ENCODE assay signal across 10 cellular contexts in the genomic region with DNA sequence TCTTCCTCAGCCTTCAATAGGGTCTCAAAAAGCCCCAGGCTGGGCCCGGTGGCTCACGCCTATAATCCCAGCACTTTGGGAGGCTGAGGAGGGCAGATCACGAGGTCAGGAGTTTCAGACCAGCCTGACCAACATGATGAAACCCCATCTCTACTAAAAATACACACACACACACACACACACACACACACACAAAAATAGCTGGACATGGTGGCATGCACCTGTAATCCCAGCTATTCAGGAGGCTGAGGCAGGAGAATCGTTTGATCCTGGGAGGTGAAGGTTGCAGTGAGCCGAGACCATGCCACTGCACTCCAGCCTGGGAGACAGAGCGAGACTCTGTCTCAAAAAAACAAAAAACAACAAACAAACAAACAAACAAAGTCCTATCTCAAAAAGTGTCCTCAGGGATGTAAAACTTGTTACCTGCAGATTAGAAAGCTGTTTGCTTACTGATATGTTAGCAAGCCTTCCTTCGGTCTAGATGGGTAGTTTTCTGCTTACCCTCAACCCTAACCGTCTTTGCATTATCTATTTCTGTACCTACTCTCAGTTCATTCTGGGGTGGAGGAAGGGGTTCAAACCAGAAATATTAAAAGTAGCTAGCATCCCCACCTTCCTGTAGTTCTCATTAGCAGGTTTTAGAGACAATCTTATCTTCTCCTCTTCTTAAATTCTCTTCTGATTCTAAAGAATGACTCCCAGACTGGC. TPM values are rescaled to one million over a fixed set of nuclear protein-coding genes. Genes with fewer than 3 reads are reported as not detected.
DNase-seq lines count a peak whose midpoint lies in the region; ATAC-seq and TF ChIP-seq lines count a peak whose summit lies in the region.
"Not testable (repeated sequence)": the region's sequence is repeated elsewhere in the genome, so short reads cannot be mapped to it uniquely, and the experiment has no call there.
"Had no signal": no experiment of that assay in that cellular context is flagged by ENCODE, and none has a peak within 500 bp of the region (broad histone marks: within the 10 kb centered on the region; RNA-seq: fewer than 3 reads in every experiment).

No MANE protein-coding gene starts in this region.

- not testable (repeated sequence) for H3K9me3 Mint-ChIP-seq in activated naive CD8-positive, alpha-beta T cell (ENCODE audit: low read depth); natural killer cell

- TF ChIP-seq EP300 in transverse colon (IDR thresholded peaks at IDR 0.05; ENCODE audit: low read depth), result not testable (repeated sequence)

- peaks cover 66% of the 10 kb centered on the region for H3K4me1 Mint-ChIP-seq in activated naive CD8-positive, alpha-beta T cell (ENCODE audit: low read depth)
- peaks cover 48 to 81% of the 10 kb centered on the region in 2 donors for H3K4me1 Mint-ChIP-seq in natural killer cell

- ATAC-seq in GM18907 (IDR thresholded peaks at IDR 0.05; ENCODE audit: unreplicated experiment), result peak; percentile 15
- peak; percentile 38 for ATAC-seq in GM21529 (IDR thresholded peaks at IDR 0.05; ENCODE audit: unreplicated experiment)
- ATAC-seq in HG03064 (IDR thresholded peaks at IDR 0.05; ENCODE audit: low read depth, unreplicated experiment), result peak; percentile 40
- ATAC-seq in natural killer cell, result not testable (repeated sequence)

- intact Hi-C loops in OCI-LY7 (cut with micrococcal nuclease; ENCODE audit: unreplicated experiment), result loop anchor here (1.0 to 5.0 kb wide), 3 partner anchors 10 to 452 kb away; no protein-coding TSS in a partner anchor
- intact Hi-C loops in natural killer cell (cut with micrococcal nuclease); transverse colon (cut with DNase I; ENCODE audit: low total_unique reads): not testable (repeated sequence)

- H3K9me2 ChIP-seq in OCI-LY7 (ENCODE audit: insufficient read depth, low read length), result not testable (repeated sequence)

- H3K79me2 ChIP-seq in OCI-LY7 (ENCODE audit: insufficient read depth, low read depth, low read length), result peaks cover 37% of the 10 kb centered on the region

- H3K4me3 Mint-ChIP-seq in activated naive CD8-positive, alpha-beta T cell, result not testable (repeated sequence)
- H3K4me3 Mint-ChIP-seq in natural killer cell, result peak overlapping the region; percentile 3

- 86 to 88% methylated on average over 5 to 8 of the region's 8 CpGs for WGBS in transverse colon (ENCODE audit: low coverage in 1 of 2), 2 donors

- not testable (repeated sequence) for H3K9me3 ChIP-seq in OCI-LY7 (ENCODE audit: low read length); transverse colon

- H3K27ac ChIP-seq in OCI-LY7 (ENCODE audit: low read depth, low read length, poor library complexity, severe bottlenecking), result peak overlapping the region; percentile 98
- peak overlapping the region in 3 of 4 donors; percentile 30 to 54 (median 31) for H3K27ac ChIP-seq in transverse colon

- H3K27me3 ChIP-seq in GM06990 (replicated peaks; ENCODE audit: control insufficient read depth, insufficient read depth, low read length); transverse colon: not testable (repeated sequence)

- not testable (repeated sequence) for H2AFZ ChIP-seq in OCI-LY7 (ENCODE audit: low read length)

- BruUV-seq in OCI-LY7 (replicated peaks; lab: Mats Ljungman, UMichigan), result not testable (repeated sequence)

- POLR2A ChIA-PET in OCI-LY7 (lab: Charles Lee), result interaction anchor here (0.7 to 2.9 kb wide), 8 partner anchors 7 to 465 kb away, joined by 3 to 32 read pairs (median 7); a partner anchor contains a TSS

- H3K4me2 ChIP-seq in OCI-LY7 (ENCODE audit: low read length), result peak overlapping the region; percentile 69

- H3K36me3 Mint-ChIP-seq in activated naive CD8-positive, alpha-beta T cell; natural killer cell: not testable (repeated sequence)

- not testable (repeated sequence) for H4K20me1 ChIP-seq in OCI-LY7 (ENCODE audit: insufficient read depth, low read length)

- H3K4me3 ChIP-seq in GM06990 (replicated peaks; ENCODE audit: low read depth, low read length), result peak overlapping the region; percentile 25
- H3K4me3 ChIP-seq in OCI-LY7 (ENCODE audit: low read depth, low read length, poor library complexity, severe bottlenecking), result peak overlapping the region; percentile 59
- H3K4me3 ChIP-seq in transverse colon, result not testable (repeated sequence)

- H3K27ac Mint-ChIP-seq in activated naive CD8-positive, alpha-beta T cell, result peak overlapping the region; percentile 48
- peak overlapping the region; percentile 3 to 13 for H3K27ac Mint-ChIP-seq in natural killer cell

- H3K36me3 ChIP-seq in GM06990 (ENCODE audit: control insufficient read depth, insufficient read depth, low read length); OCI-LY7 (ENCODE audit: insufficient read depth, low read length); transverse colon: not testable (repeated sequence)

- TF ChIP-seq CTCF in GM06990 (IDR thresholded peaks at IDR 0.05; ENCODE audit: insufficient read depth, low read length, poor library complexity, severe bottlenecking); OCI-LY7 (conservative IDR thresholded peaks at IDR 0.05; ENCODE audit: low read length); natural killer cell (IDR thresholded peaks at IDR 0.05); transverse colon (IDR thresholded peaks at IDR 0.05): not testable (repeated sequence)

- not testable (repeated sequence) for DNase-seq in GM06990 (ENCODE audit: extremely low read depth, insufficient read length); natural killer cell; transverse colon
- peak; percentile 79 for DNase-seq in OCI-LY7 (ENCODE audit: low spot score)

- H3K27me3 Mint-ChIP-seq in activated naive CD8-positive, alpha-beta T cell; natural killer cell (ENCODE audit: low read depth in 2 of 2): not testable (repeated sequence)

- CTCF ChIA-PET in OCI-LY7 (lab: Charles Lee; ENCODE audit: unreplicated experiment), result interaction anchor here (1.0 to 2.8 kb wide), 6 partner anchors 8 to 27 kb away, joined by 3 to 13 read pairs (median 4); no protein-coding TSS in a partner anchor

- in situ Hi-C loops in transverse colon (cut with MboI; ENCODE audit: low pct_ligation_motif_present in 1 of 4, low pct_unique_long_range_greater_than_20kb in 1 of 4, low sequenced_read_pairs in 3 of 4), result not testable (repeated sequence)

- H3K4me1 ChIP-seq in OCI-LY7 (ENCODE audit: insufficient read depth, low read length, poor library complexity, severe bottlenecking) (peaks cover 94% of the 10 kb centered on the region), transverse colon (peaks cover 0 to 10% (median 8%) of the 10 kb centered on the region in 4 donors)

- not testable (repeated sequence) for TF ChIP-seq POLR2A in transverse colon (IDR thresholded peaks at IDR 0.05)

RNA-seq across cellular contexts. Expression of a gene that starts 5.4 kb away (rescaled TPM):
- 146 and 156 TPM in 2 replicates for total RNA-seq in OCI-LY7 (2014; rRNA removed; shearing (Covaris generic))
- total RNA-seq in OCI-LY7 (2022) (99.5 and 102 TPM in 2 replicates), natural killer cell (1,000 to 10,000 TPM in 1 of 3 donors, 100 to 1,000 TPM in 2; 499 to 1,024 (median 851) TPM), transverse colon (100 to 1,000 TPM in 3 of 4 donors, 10 to 100 TPM in 1; 98.9 to 144 (median 142) TPM)

RNA-seq across cellular contexts. Expression of a gene that starts 51.0 kb away (rescaled TPM):
- 0.05 TPM in 1 of 2 replicates, not detected in the other for total RNA-seq in OCI-LY7 (2014; rRNA removed; shearing (Covaris generic))
- total RNA-seq in OCI-LY7 (2022), result not detected in 2 replicates
- not detected for total RNA-seq in natural killer cell
- total RNA-seq in transverse colon, result 10 to 100 TPM; 13.5 to 44.0 (median 17.8) TPM
- total RNA-seq: activated CD4-positive, alpha-beta T cell treated with anti-CD3 and anti-CD28 coated beads, Interleukin-2, amount 10 ng/mL, durations not matched to agents 7 days and 5 days; H9 had no signal

Comparison
In these comparisons a context has a peak if more than half of its experiments do, and no peak if none do; other contexts are left out.
1. RNA of a gene that starts 51.0 kb away (total RNA-seq): 13.5 to 44.0 TPM in transverse colon; not detected in natural killer cell and 0.05 TPM in OCI-LY7; every median in the first group is over 10 times any median in the second.